Comparison of ENCODE assay signal across 1 cellular context in genomic region chr6:35452186-35453090, GRCh38.
A peak's percentile ranks its signal among the peaks of the same experiment; 100 is the strongest.
TF ChIP-seq lines count a peak whose summit lies in the region.

Gene FANCE, plus strand, starts transcription at chr6:35452338. Its CDS starts 208 bp downstream, at chr6:35452546.

TF ChIP-seq in K562, 482 proteins besides CTCF, POLR2A, EP300 and RAD21 (continued from another document and continues in another):
- no peak for TF ChIP-seq CREBBP (IDR thresholded peaks at IDR 0.05; ENCODE audit: low read depth, low read length)
- TF ChIP-seq POLR2AphosphoS2 (IDR thresholded peaks at IDR 0.05; ENCODE audit: low read length) = no peak
- TF ChIP-seq ZBTB7A (IDR thresholded peaks at IDR 0.05; ENCODE audit: borderline replicate concordance, control insufficient read depth, low read depth, low read length) = peak; percentile 89
- peak in 2 of 3 experiments; percentile 17 to 75 for TF ChIP-seq YY1 (IDR thresholded peaks at IDR 0.05; ENCODE audit: borderline replicate concordance in 1 of 3, control insufficient read depth in 1 of 3, extremely low read depth in 1 of 3, insufficient read depth in 3 of 3, insufficient read length in 1 of 3, insufficient replicate concordance in 2 of 3, low read depth in 1 of 3, low read length in 2 of 3)
- no peak; the same call in 1 of the 2 replicates for TF ChIP-seq NR4A1 (CRISPR knock-in tag; IDR thresholded peaks at IDR 0.05)
- 0 out of 2 replicates have a peak, but pooled peaks have one; percentile 68 for TF ChIP-seq NR4A1 (tag; IDR thresholded peaks at IDR 0.05)
- TF ChIP-seq MGA (IDR thresholded peaks at IDR 0.05) = peak; percentile 88
- 0 out of 2 replicates have a peak, but pooled peaks have one; percentile 29 for TF ChIP-seq ZNF609 (CRISPR knock-in tag; IDR thresholded peaks at IDR 0.05; ENCODE audit: borderline replicate concordance)
- no peak for TF ChIP-seq ATF6 (CRISPR knock-in tag; IDR thresholded peaks at IDR 0.05)
- 0 out of 2 replicates have a peak, but pooled peaks have one; percentile 68 for TF ChIP-seq ERF (CRISPR knock-in tag; IDR thresholded peaks at IDR 0.05)
- TF ChIP-seq FUS (optimal IDR thresholded peaks at IDR 0.05; ENCODE audit: low read depth, low read length) = peak; percentile 84
- peak; percentile 37; the same call in 1 of the 2 replicates for TF ChIP-seq SMARCC2 (IDR thresholded peaks at IDR 0.05; ENCODE audit: low read depth)
- TF ChIP-seq USF1 (CRISPR knock-in tag; IDR thresholded peaks at IDR 0.05) = 0 out of 2 replicates have a peak, but pooled peaks have one; percentile 6
- peak; percentile 41 for TF ChIP-seq POLR2B (IDR thresholded peaks at IDR 0.05; ENCODE audit: low read depth, partially characterized antibody)
- no peak for TF ChIP-seq ZNF764 (CRISPR knock-in tag; IDR thresholded peaks at IDR 0.05; ENCODE audit: low read depth)
- TF ChIP-seq C11orf30 (IDR thresholded peaks at IDR 0.05; ENCODE audit: low read depth) = no peak
- peak; percentile 43; the same call in 1 of the 2 replicates for TF ChIP-seq NCOA6 (IDR thresholded peaks at IDR 0.05)
- no peak; the same call in 1 of the 2 replicates for TF ChIP-seq ELF1 (tag; IDR thresholded peaks at IDR 0.05)
- TF ChIP-seq KLF13 (tag; IDR thresholded peaks at IDR 0.05; ENCODE audit: borderline replicate concordance, low read depth) = 0 out of 2 replicates have a peak, but pooled peaks have one; percentile 59
- TF ChIP-seq NONO (IDR thresholded peaks at IDR 0.05; ENCODE audit: low read depth in 2 of 2, low read length in 1 of 2) = peak; percentile 59 to 79; a peak in 2 of 4 replicates
- 0 out of 2 replicates have a peak, but pooled peaks have one; percentile 24 for TF ChIP-seq NBN (IDR thresholded peaks at IDR 0.05; ENCODE audit: low read depth)
- TF ChIP-seq MXD1 (CRISPR knock-in tag; IDR thresholded peaks at IDR 0.05; ENCODE audit: borderline replicate concordance, poor library complexity, severe bottlenecking) = peak; percentile 45
- TF ChIP-seq ZFP91 (CRISPR knock-in tag; IDR thresholded peaks at IDR 0.05) = peak; percentile 53; the same call in 1 of the 2 replicates
- peak; percentile 93 for TF ChIP-seq POLR2G (IDR thresholded peaks at IDR 0.05; ENCODE audit: low read depth, low read length)
- peak; percentile 79; the same call in 1 of the 2 replicates for TF ChIP-seq MTA3 (IDR thresholded peaks at IDR 0.05; ENCODE audit: borderline replicate concordance)
- no peak for TF ChIP-seq ZBTB17 (CRISPR knock-in tag; IDR thresholded peaks at IDR 0.05)
- no peak for TF ChIP-seq E4F1 (CRISPR knock-in tag; IDR thresholded peaks at IDR 0.05; ENCODE audit: borderline replicate concordance)
- TF ChIP-seq ZNF511 (CRISPR knock-in tag; IDR thresholded peaks at IDR 0.05) = no peak
- peak; percentile 95 for TF ChIP-seq GATAD2B (IDR thresholded peaks at IDR 0.05; ENCODE audit: borderline replicate concordance)
